ENCODE assay signal across 1 cellular context in genomic region chr14:22929104-22929847, GRCh38.
TF ChIP-seq lines count a peak whose summit lies in the region.

PRMT5 (minus strand) TSS chr14:22929376; CDS start chr14:22929361, 15 bp downstream.

TF ChIP-seq in K562, 482 proteins besides CTCF, POLR2A, EP300 and RAD21 (continued from another document and continues in another):
- TF ChIP-seq, protein P1, sequence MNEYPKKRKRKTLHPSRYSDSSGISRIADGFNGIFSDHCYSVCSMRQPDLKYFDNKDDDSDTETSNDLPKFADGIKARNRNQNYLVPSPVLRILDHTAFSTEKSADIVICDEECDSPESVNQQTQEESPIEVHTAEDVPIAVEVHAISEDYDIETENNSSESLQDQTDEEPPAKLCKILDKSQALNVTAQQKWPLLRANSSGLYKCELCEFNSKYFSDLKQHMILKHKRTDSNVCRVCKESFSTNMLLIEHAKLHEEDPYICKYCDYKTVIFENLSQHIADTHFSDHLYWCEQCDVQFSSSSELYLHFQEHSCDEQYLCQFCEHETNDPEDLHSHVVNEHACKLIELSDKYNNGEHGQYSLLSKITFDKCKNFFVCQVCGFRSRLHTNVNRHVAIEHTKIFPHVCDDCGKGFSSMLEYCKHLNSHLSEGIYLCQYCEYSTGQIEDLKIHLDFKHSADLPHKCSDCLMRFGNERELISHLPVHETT (CRISPR knock-in tag; conservative IDR thresholded peaks at IDR 0.05 in 1 of 2, IDR thresholded peaks at IDR 0.05 in 1 of 2) = 0 out of 4 replicates have a peak, but pooled peaks of 1 of the 2 experiments have one; percentile 9
- peak; percentile 27 to 58 for TF ChIP-seq AFF1 (IDR thresholded peaks at IDR 0.05; ENCODE audit: low read depth in 1 of 2, partially characterized antibody in 2 of 2)
- peak; percentile 90 for TF ChIP-seq MXI1 (IDR thresholded peaks at IDR 0.05; ENCODE audit: low read depth, low read length)
- TF ChIP-seq, protein P2, sequence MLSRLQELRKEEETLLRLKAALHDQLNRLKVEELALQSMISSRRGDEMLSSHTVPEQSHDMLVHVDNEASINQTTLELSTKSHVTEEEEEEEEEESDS (CRISPR knock-in tag; IDR thresholded peaks at IDR 0.05) = no peak
- no peak for TF ChIP-seq TGIF2 (CRISPR knock-in tag; IDR thresholded peaks at IDR 0.05)
- TF ChIP-seq DIDO1 (tag; IDR thresholded peaks at IDR 0.05; ENCODE audit: low read depth) = no peak
- TF ChIP-seq ZNF24 (IDR thresholded peaks at IDR 0.05) = 0 out of 2 replicates have a peak, but pooled peaks have one; percentile 22
- peak; percentile 83 for TF ChIP-seq FOS (IDR thresholded peaks at IDR 0.05; ENCODE audit: extremely low read depth, insufficient read length)
- peak; percentile 30 for TF ChIP-seq ZFP36 (IDR thresholded peaks at IDR 0.05; ENCODE audit: low read depth, low read length, partially characterized antibody)
- no peak for TF ChIP-seq CBX2 (IDR thresholded peaks at IDR 0.05; ENCODE audit: insufficient read depth, low read length, poor library complexity, severe bottlenecking)
- peak; percentile 79 for TF ChIP-seq ZNF143 (CRISPR knock-in tag; IDR thresholded peaks at IDR 0.05)
- peak; percentile 99 for TF ChIP-seq RBFOX2 (IDR thresholded peaks at IDR 0.05; ENCODE audit: low read depth, low read length)
- TF ChIP-seq HNRNPLL (IDR thresholded peaks at IDR 0.05; ENCODE audit: low read depth, low read length, poor library complexity, severe bottlenecking) = peak; percentile 36
- TF ChIP-seq ILK (tag; IDR thresholded peaks at IDR 0.05; ENCODE audit: borderline replicate concordance, low read depth) = no peak
- TF ChIP-seq, protein P3, sequence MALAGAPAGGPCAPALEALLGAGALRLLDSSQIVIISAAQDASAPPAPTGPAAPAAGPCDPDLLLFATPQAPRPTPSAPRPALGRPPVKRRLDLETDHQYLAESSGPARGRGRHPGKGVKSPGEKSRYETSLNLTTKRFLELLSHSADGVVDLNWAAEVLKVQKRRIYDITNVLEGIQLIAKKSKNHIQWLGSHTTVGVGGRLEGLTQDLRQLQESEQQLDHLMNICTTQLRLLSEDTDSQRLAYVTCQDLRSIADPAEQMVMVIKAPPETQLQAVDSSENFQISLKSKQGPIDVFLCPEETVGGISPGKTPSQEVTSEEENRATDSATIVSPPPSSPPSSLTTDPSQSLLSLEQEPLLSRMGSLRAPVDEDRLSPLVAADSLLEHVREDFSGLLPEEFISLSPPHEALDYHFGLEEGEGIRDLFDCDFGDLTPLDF (CRISPR knock-in tag; IDR thresholded peaks at IDR 0.05) = peak; percentile 40; the same call in 1 of the 2 replicates
- TF ChIP-seq ZNF551 (CRISPR knock-in tag; IDR thresholded peaks at IDR 0.05) = no peak
- no peak for TF ChIP-seq ZNF75A (CRISPR knock-in tag; IDR thresholded peaks at IDR 0.05)
- no peak for TF ChIP-seq ZBTB34 (CRISPR knock-in tag; IDR thresholded peaks at IDR 0.05)
- peak; percentile 35; the same call in 1 of the 2 replicates for TF ChIP-seq ZNF583 (CRISPR knock-in tag; IDR thresholded peaks at IDR 0.05)
- peak; percentile 64; the same call in 1 of the 2 replicates for TF ChIP-seq AFF4 (CRISPR knock-in tag; IDR thresholded peaks at IDR 0.05)
- no peak for TF ChIP-seq HIVEP1 (CRISPR knock-in tag; IDR thresholded peaks at IDR 0.05)
- no peak for TF ChIP-seq RBM14 (IDR thresholded peaks at IDR 0.05; ENCODE audit: borderline replicate concordance, insufficient read depth, low read depth, low read length)
- TF ChIP-seq GABPA (tag; conservative IDR thresholded peaks at IDR 0.05; ENCODE audit: low read depth) = 0 out of 2 replicates have a peak, but pooled peaks have one; percentile 3
- TF ChIP-seq KAT2B (IDR thresholded peaks at IDR 0.05; ENCODE audit: low read depth, low read length) = no peak
- TF ChIP-seq ZKSCAN8 (CRISPR knock-in tag; IDR thresholded peaks at IDR 0.05) = no peak
- peak; percentile 25; the same call in 1 of the 2 replicates for TF ChIP-seq SOX6 (IDR thresholded peaks at IDR 0.05)
- TF ChIP-seq NR1H2 (CRISPR knock-in tag; IDR thresholded peaks at IDR 0.05) = no peak; the same call in 1 of the 2 replicates
- TF ChIP-seq NR2C2 (CRISPR knock-in tag; IDR thresholded peaks at IDR 0.05) = 0 out of 2 replicates have a peak, but pooled peaks have one; percentile 17
- no peak for TF ChIP-seq NR2C2 (tag; IDR thresholded peaks at IDR 0.05)
- TF ChIP-seq, protein P4, sequence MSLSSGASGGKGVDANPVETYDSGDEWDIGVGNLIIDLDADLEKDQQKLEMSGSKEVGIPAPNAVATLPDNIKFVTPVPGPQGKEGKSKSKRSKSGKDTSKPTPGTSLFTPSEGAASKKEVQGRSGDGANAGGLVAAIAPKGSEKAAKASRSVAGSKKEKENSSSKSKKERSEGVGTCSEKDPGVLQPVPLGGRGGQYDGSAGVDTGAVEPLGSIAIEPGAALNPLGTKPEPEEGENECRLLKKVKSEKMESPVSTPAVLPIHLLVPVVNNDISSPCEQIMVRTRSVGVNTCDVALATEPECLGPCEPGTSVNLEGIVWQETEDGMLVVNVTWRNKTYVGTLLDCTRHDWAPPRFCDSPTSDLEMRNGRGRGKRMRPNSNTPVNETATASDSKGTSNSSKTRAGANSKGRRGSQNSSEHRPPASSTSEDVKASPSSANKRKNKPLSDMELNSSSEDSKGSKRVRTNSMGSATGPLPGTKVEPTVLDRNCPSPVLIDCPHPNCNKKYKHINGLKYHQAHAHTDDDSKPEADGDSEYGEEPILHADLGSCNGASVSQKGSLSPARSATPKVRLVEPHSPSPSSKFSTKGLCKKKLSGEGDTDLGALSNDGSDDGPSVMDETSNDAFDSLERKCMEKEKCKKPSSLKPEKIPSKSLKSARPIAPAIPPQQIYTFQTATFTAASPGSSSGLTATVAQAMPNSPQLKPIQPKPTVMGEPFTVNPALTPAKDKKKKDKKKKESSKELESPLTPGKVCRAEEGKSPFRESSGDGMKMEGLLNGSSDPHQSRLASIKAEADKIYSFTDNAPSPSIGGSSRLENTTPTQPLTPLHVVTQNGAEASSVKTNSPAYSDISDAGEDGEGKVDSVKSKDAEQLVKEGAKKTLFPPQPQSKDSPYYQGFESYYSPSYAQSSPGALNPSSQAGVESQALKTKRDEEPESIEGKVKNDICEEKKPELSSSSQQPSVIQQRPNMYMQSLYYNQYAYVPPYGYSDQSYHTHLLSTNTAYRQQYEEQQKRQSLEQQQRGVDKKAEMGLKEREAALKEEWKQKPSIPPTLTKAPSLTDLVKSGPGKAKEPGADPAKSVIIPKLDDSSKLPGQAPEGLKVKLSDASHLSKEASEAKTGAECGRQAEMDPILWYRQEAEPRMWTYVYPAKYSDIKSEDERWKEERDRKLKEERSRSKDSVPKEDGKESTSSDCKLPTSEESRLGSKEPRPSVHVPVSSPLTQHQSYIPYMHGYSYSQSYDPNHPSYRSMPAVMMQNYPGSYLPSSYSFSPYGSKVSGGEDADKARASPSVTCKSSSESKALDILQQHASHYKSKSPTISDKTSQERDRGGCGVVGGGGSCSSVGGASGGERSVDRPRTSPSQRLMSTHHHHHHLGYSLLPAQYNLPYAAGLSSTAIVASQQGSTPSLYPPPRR (CRISPR knock-in tag; IDR thresholded peaks at IDR 0.05; ENCODE audit: borderline replicate concordance) = no peak; the same call in 1 of the 2 replicates
- no peak for TF ChIP-seq BCOR (IDR thresholded peaks at IDR 0.05)
- TF ChIP-seq POLR3G (IDR thresholded peaks at IDR 0.05; ENCODE audit: extremely low read depth, insufficient read length, insufficient replicate concordance) = peak; percentile 59
- TF ChIP-seq SMAD4 (CRISPR knock-in tag; conservative IDR thresholded peaks at IDR 0.05) = peak; percentile 15
- TF ChIP-seq POLR3A (IDR thresholded peaks at IDR 0.05; ENCODE audit: borderline replicate concordance, extremely low read depth, insufficient read depth, insufficient read length) = peak; percentile 98
- 0 out of 2 replicates have a peak, but pooled peaks have one; percentile 8 for TF ChIP-seq CC2D1A (IDR thresholded peaks at IDR 0.05)
- no peak for TF ChIP-seq MCM3 (IDR thresholded peaks at IDR 0.05)
- TF ChIP-seq ZHX1 (conservative IDR thresholded peaks at IDR 0.05; ENCODE audit: low read length) = peak; percentile 84; the same call in 1 of the 2 replicates
- TF ChIP-seq WHSC1 (IDR thresholded peaks at IDR 0.05; ENCODE audit: low read length) = no peak
- peak; percentile 65; the same call in 1 of the 2 replicates for TF ChIP-seq HLTF (IDR thresholded peaks at IDR 0.05)
- peak; percentile 69 to 77 for TF ChIP-seq NRF1 (conservative IDR thresholded peaks at IDR 0.05 in 1 of 2, IDR thresholded peaks at IDR 0.05 in 1 of 2)
- no peak for TF ChIP-seq HDAC3 (IDR thresholded peaks at IDR 0.05; ENCODE audit: borderline replicate concordance, partially characterized antibody)
- TF ChIP-seq ZEB2 (IDR thresholded peaks at IDR 0.05) = no peak
- TF ChIP-seq, protein P5, sequence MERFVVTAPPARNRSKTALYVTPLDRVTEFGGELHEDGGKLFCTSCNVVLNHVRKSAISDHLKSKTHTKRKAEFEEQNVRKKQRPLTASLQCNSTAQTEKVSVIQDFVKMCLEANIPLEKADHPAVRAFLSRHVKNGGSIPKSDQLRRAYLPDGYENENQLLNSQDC (CRISPR knock-in tag; IDR thresholded peaks at IDR 0.05) = peak; percentile 56; the same call in 1 of the 2 replicates
- 0 out of 2 replicates have a peak, but pooled peaks have one; percentile 18 for TF ChIP-seq TCF7 (IDR thresholded peaks at IDR 0.05; ENCODE audit: borderline replicate concordance)
